In the genomic region with DNA sequence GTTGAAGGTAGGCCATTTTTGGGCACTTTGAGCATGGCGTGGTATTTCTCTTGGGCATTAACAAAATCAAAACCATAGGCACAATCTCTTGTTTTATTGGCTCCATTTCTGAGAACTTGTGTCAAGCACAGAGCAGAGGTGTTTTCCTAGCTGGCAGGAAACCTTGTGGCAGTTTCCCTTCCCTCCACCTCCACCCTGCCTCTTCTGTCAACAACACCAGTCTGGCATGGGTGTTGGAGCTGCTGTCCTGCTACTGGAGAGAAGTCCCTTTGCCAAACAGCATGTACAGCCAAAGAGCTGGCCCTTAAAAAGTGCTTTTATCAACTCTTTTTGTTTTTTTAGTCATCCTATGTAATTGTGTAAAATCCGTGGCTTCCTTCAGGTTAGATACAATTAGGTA, we compare ENCODE assay signal across 1 cellular context.
TF ChIP-seq lines count a peak whose summit lies in the region.

No MANE protein-coding gene starts in this region.

TF ChIP-seq in IMR-90, 13 proteins besides CTCF, POLR2A, EP300 and RAD21 (continued from another document):
- TF ChIP-seq, protein P1, sequence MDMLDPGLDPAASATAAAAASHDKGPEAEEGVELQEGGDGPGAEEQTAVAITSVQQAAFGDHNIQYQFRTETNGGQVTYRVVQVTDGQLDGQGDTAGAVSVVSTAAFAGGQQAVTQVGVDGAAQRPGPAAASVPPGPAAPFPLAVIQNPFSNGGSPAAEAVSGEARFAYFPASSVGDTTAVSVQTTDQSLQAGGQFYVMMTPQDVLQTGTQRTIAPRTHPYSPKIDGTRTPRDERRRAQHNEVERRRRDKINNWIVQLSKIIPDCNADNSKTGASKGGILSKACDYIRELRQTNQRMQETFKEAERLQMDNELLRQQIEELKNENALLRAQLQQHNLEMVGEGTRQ (IDR thresholded peaks at IDR 0.05; ENCODE audit: low read depth, low read length): no peak
- TF ChIP-seq CEBPB (IDR thresholded peaks at IDR 0.05; ENCODE audit: low read depth, low read length) (no peak), RCOR1 (IDR thresholded peaks at IDR 0.05; ENCODE audit: insufficient replicate concordance, low read length) (no peak), SMC3 (IDR thresholded peaks at IDR 0.05; ENCODE audit: low read depth, low read length) (no peak), MAFK (IDR thresholded peaks at IDR 0.05; ENCODE audit: low read depth, low read length) (no peak), MXI1 (IDR thresholded peaks at IDR 0.05; ENCODE audit: borderline replicate concordance, low read depth, low read length) (no peak), RFX5 (IDR thresholded peaks at IDR 0.05; ENCODE audit: low read depth, low read length) (no peak), NFE2L2 (IDR thresholded peaks at IDR 0.05; ENCODE audit: low read depth, low read length) (no peak)
- TF ChIP-seq, protein P2, sequence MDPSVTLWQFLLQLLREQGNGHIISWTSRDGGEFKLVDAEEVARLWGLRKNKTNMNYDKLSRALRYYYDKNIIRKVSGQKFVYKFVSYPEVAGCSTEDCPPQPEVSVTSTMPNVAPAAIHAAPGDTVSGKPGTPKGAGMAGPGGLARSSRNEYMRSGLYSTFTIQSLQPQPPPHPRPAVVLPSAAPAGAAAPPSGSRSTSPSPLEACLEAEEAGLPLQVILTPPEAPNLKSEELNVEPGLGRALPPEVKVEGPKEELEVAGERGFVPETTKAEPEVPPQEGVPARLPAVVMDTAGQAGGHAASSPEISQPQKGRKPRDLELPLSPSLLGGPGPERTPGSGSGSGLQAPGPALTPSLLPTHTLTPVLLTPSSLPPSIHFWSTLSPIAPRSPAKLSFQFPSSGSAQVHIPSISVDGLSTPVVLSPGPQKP (IDR thresholded peaks at IDR 0.05; ENCODE audit: borderline replicate concordance, low read depth, low read length): no peak
TF ChIP-seq in IMR-90: peak in this region for 0.
